Comparison of ENCODE assay signal across 18 cellular contexts in the genomic region with DNA sequence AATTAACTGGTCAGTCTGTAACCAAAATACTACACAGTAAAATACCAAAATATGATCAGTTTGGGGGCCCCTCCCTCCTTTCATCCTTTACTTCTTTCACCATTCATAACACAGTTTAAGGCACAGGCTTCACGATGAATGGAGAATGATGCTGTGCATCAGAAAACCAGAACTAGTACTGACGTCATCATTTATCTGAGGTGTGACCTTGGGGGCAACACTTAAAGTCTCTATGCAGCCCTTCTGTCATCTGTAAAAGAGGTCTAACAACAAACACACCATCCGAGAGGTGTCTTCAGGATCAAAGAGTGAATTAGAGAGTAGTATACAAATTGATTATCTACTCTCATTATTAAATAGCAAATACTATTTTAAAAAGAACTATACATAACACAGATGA.
A peak's percentile ranks its signal among the peaks of the same experiment; 100 is the strongest.
DNase-seq lines count a peak whose midpoint lies in the region; ATAC-seq, FAIRE-seq and TF ChIP-seq lines count a peak whose summit lies in the region.
"Had no signal": no experiment of that assay in that cellular context is flagged by ENCODE, and none has a peak within 500 bp of the region (broad histone marks: within the 10 kb centered on the region; RNA-seq: fewer than 3 reads in every experiment).

No MANE protein-coding gene starts in this region.

- DNase-seq in activated CD8-positive, alpha-beta memory T cell treated with anti-CD3 and anti-CD28 coated beads, Interleukin-2, amount 10 ng/mL, durations not matched to agents 7 days and 5 days: no peak
- no peak for DNase-seq in activated CD8-positive, alpha-beta memory T cell treated with anti-CD3 and anti-CD28 coated beads, Interleukin-2, amount 50 U/mL, for 48 hours
- DNase-seq in GM19239 (ENCODE audit: insufficient read length, low spot score) (no peak), natural killer cell (no peak), uterus (no peak), NCI-H1105 treated with DMSO at 0.1 percent for 48 hours (lab: John Stamatoyannopoulos, UW) (no peak), PC-9 (no peak)
- DNase-seq in activated T-helper 1 cell treated with anti-CD3 and anti-CD28 coated beads, Interleukin-12 subunit alpha, Interleukin-12 subunit beta, Interleukin-2, Interleukin-4 antibody, amounts not matched to agents 30 ng/mL and 10 ng/mL and 1 ng/mL, durations not matched to agents 14 hours and 24 hours and 36 hours (ENCODE audit: low spot score): no peak
- DNase-seq: activated CD8-positive, alpha-beta memory T cell treated with anti-CD3 and anti-CD28 coated beads for 24 hours; DMS53; left ventricle myocardium inferior; NCI-H1417; NCI-H524 treated with DMSO at 0.1 percent for 48 hours had no signal

- H3K4me2 ChIP-seq in PC-9: no peak overlapping the region
- H3K4me2 ChIP-seq: A549 had no signal

- FAIRE-seq in GM19239 (lab: Jason Lieb, UNC): peak; percentile 59
- FAIRE-seq: A549 had no signal

- H3K27ac ChIP-seq in uterus (no peak overlapping the region), PC-9 (no peak overlapping the region)
- H3K27ac ChIP-seq: A549, coronary artery, left ventricle myocardium inferior had no signal

- H2AFZ ChIP-seq in PC-9: no peak overlapping the region

- H4K20me1 ChIP-seq in PC-9 (ENCODE audit: insufficient read depth): no peaks in the 10 kb centered on the region

- no TSS peak for BruUV-seq in PC-9 (replicated peaks; lab: Mats Ljungman, UMichigan)

- H3K27me3 Mint-ChIP-seq in activated CD8-positive, alpha-beta memory T cell treated with anti-CD3 and anti-CD28 coated beads, Interleukin-2, amount 10 ng/mL, durations not matched to agents 7 days and 5 days: no peaks in the 10 kb centered on the region
- H3K27me3 Mint-ChIP-seq in activated T-helper 1 cell treated with anti-CD3 and anti-CD28 coated beads, Interleukin-12 subunit alpha, Interleukin-12 subunit beta, Interleukin-2, Interleukin-4 antibody, amounts not matched to agents 30 ng/mL and 10 ng/mL and 1 ng/mL, durations not matched to agents 14 hours and 24 hours and 36 hours (ENCODE audit: insufficient read depth): no peaks in the 10 kb centered on the region
- H3K27me3 Mint-ChIP-seq in natural killer cell (ENCODE audit: low read depth in 2 of 2): no peaks in the 10 kb centered on the region
- H3K27me3 Mint-ChIP-seq: brain had no signal

- intact Hi-C loops in activated T-helper 1 cell treated with anti-CD3 and anti-CD28 coated beads, Interleukin-12 subunit alpha, Interleukin-12 subunit beta, Interleukin-2, Interleukin-4 antibody, amounts not matched to agents 30 ng/mL and 10 ng/mL and 1 ng/mL, durations not matched to agents 14 hours and 24 hours and 36 hours (cut with micrococcal nuclease): no loop called here
- intact Hi-C loops in natural killer cell (cut with micrococcal nuclease): no loop called here
- intact Hi-C loops in uterus (cut with DNase I; ENCODE audit: low total_unique reads): no loop called here
- intact Hi-C loops in PC-9 (cut with micrococcal nuclease; ENCODE audit: unreplicated experiment): no loop called here

- no peaks in the 10 kb centered on the region for H3K27me3 ChIP-seq in uterus
- H3K27me3 ChIP-seq in PC-9 (ENCODE audit: insufficient read depth, low read depth): no peaks in the 10 kb centered on the region

- POLR2A ChIA-PET in PC-9 (lab: Charles Lee; ENCODE audit: unreplicated experiment): no interaction called here

- peaks cover 30% of the 10 kb centered on the region for H3K36me3 Mint-ChIP-seq in activated CD8-positive, alpha-beta memory T cell treated with anti-CD3 and anti-CD28 coated beads, Interleukin-2, amount 10 ng/mL, durations not matched to agents 7 days and 5 days
- H3K36me3 Mint-ChIP-seq in activated T-helper 1 cell treated with anti-CD3 and anti-CD28 coated beads, Interleukin-12 subunit alpha, Interleukin-12 subunit beta, Interleukin-2, Interleukin-4 antibody, amounts not matched to agents 30 ng/mL and 10 ng/mL and 1 ng/mL, durations not matched to agents 14 hours and 24 hours and 36 hours (ENCODE audit: low read depth): peaks cover 21% of the 10 kb centered on the region
- no peaks in the 10 kb centered on the region for H3K36me3 Mint-ChIP-seq in natural killer cell

- H3F3A ChIP-seq in PC-9 (ENCODE audit: insufficient read depth, low read depth): no peaks in the 10 kb centered on the region

- no peaks in the 10 kb centered on the region for H3K9me3 Mint-ChIP-seq in activated CD8-positive, alpha-beta memory T cell treated with anti-CD3 and anti-CD28 coated beads, Interleukin-2, amount 10 ng/mL, durations not matched to agents 7 days and 5 days (ENCODE audit: low read depth)
- H3K9me3 Mint-ChIP-seq in activated T-helper 1 cell treated with anti-CD3 and anti-CD28 coated beads, Interleukin-12 subunit alpha, Interleukin-12 subunit beta, Interleukin-2, Interleukin-4 antibody, amounts not matched to agents 30 ng/mL and 10 ng/mL and 1 ng/mL, durations not matched to agents 14 hours and 24 hours and 36 hours: peaks cover 7% of the 10 kb centered on the region
- no peaks in the 10 kb centered on the region for H3K9me3 Mint-ChIP-seq in natural killer cell

- H3K36me3 ChIP-seq in uterus: no peaks in the 10 kb centered on the region
- H3K36me3 ChIP-seq in PC-9 (ENCODE audit: low read depth): no peaks in the 10 kb centered on the region
- H3K36me3 ChIP-seq: left ventricle myocardium inferior had no signal

- CTCF ChIA-PET in activated CD8-positive, alpha-beta memory T cell treated with anti-CD3 and anti-CD28 coated beads, Interleukin-2, amount 10 ng/mL, durations not matched to agents 7 days and 5 days (lab: Charles Lee): interaction anchor here (1.3 to 2.4 kb wide), 2 partner anchors 11 to 44 kb away, joined by 4 to 10 read pairs; no protein-coding TSS in a partner anchor
- CTCF ChIA-PET in PC-9 (lab: Charles Lee): no interaction called here

- no peak for ATAC-seq in activated CD8-positive, alpha-beta memory T cell treated with anti-CD3 and anti-CD28 coated beads, Interleukin-2, amount 10 ng/mL, durations not matched to agents 7 days and 5 days
- peak in 1 of 3 donors; percentile 10 for ATAC-seq in natural killer cell
- ATAC-seq: A549 had no signal

- TF ChIP-seq POLR2A in uterus (IDR thresholded peaks at IDR 0.05): no peak

- H3K4me3 ChIP-seq in uterus: no peak overlapping the region
- H3K4me3 ChIP-seq in PC-9: no peak overlapping the region
- H3K4me3 ChIP-seq: A549, coronary artery, left ventricle myocardium inferior, skin epidermis had no signal

- H3K4me1 ChIP-seq in uterus (no peaks in the 10 kb centered on the region), PC-9 (replicated peaks; ENCODE audit: insufficient read depth) (no peaks in the 10 kb centered on the region)
- H3K4me1 ChIP-seq: A549 had no signal

- TF ChIP-seq CTCF in natural killer cell (IDR thresholded peaks at IDR 0.05) (no peak), uterus (IDR thresholded peaks at IDR 0.05) (no peak), PC-9 (conservative IDR thresholded peaks at IDR 0.05) (no peak)

- no peaks in the 10 kb centered on the region for H3K9me2 ChIP-seq in PC-9 (ENCODE audit: insufficient read depth)

- no peaks in the 10 kb centered on the region for H3K79me2 ChIP-seq in PC-9 (ENCODE audit: low read depth)

- peak overlapping the region; percentile 54 for H3K4me3 Mint-ChIP-seq in activated CD8-positive, alpha-beta memory T cell treated with anti-CD3 and anti-CD28 coated beads, Interleukin-2, amount 10 ng/mL, durations not matched to agents 7 days and 5 days
- no peak overlapping the region for H3K4me3 Mint-ChIP-seq in activated T-helper 1 cell treated with anti-CD3 and anti-CD28 coated beads, Interleukin-12 subunit alpha, Interleukin-12 subunit beta, Interleukin-2, Interleukin-4 antibody, amounts not matched to agents 30 ng/mL and 10 ng/mL and 1 ng/mL, durations not matched to agents 14 hours and 24 hours and 36 hours
- peak overlapping the region; percentile 56 for H3K4me3 Mint-ChIP-seq in natural killer cell
- H3K4me3 Mint-ChIP-seq: brain, CD14-positive monocyte had no signal

- peaks cover 0 to 4% of the 10 kb centered on the region in 2 donors for H3K9me3 ChIP-seq in uterus
- H3K9me3 ChIP-seq in PC-9 (ENCODE audit: insufficient read depth, low read depth): no peaks in the 10 kb centered on the region
- H3K9me3 ChIP-seq: A549, left ventricle myocardium inferior had no signal

- peak overlapping the region; percentile 96 for H3K27ac Mint-ChIP-seq in activated CD8-positive, alpha-beta memory T cell treated with anti-CD3 and anti-CD28 coated beads, Interleukin-2, amount 10 ng/mL, durations not matched to agents 7 days and 5 days
- H3K27ac Mint-ChIP-seq in activated T-helper 1 cell treated with anti-CD3 and anti-CD28 coated beads, Interleukin-12 subunit alpha, Interleukin-12 subunit beta, Interleukin-2, Interleukin-4 antibody, amounts not matched to agents 30 ng/mL and 10 ng/mL and 1 ng/mL, durations not matched to agents 14 hours and 24 hours and 36 hours: peak overlapping the region; percentile 58
- peak overlapping the region; percentile 84 to 98 for H3K27ac Mint-ChIP-seq in natural killer cell

- peaks cover 89% of the 10 kb centered on the region for H3K4me1 Mint-ChIP-seq in activated CD8-positive, alpha-beta memory T cell treated with anti-CD3 and anti-CD28 coated beads, Interleukin-2, amount 10 ng/mL, durations not matched to agents 7 days and 5 days
- H3K4me1 Mint-ChIP-seq in activated T-helper 1 cell treated with anti-CD3 and anti-CD28 coated beads, Interleukin-12 subunit alpha, Interleukin-12 subunit beta, Interleukin-2, Interleukin-4 antibody, amounts not matched to agents 30 ng/mL and 10 ng/mL and 1 ng/mL, durations not matched to agents 14 hours and 24 hours and 36 hours (ENCODE audit: low read depth): peaks cover 78% of the 10 kb centered on the region
- peaks cover 67 to 70% of the 10 kb centered on the region in 2 donors for H3K4me1 Mint-ChIP-seq in natural killer cell
